ENCODE assay signal across 10 cellular contexts in genomic region chr10:28291881-28292297, GRCh38. TPM values are rescaled to one million over a fixed set of nuclear protein-coding genes. Genes with fewer than 3 reads are reported as not detected.
A peak's percentile ranks its signal among the peaks of the same experiment; 100 is the strongest.
DNase-seq lines count a peak whose midpoint lies in the region; ATAC-seq and TF ChIP-seq lines count a peak whose summit lies in the region.
"Had no signal": no experiment of that assay in that cellular context is flagged by ENCODE, and none has a peak within 500 bp of the region (broad histone marks: within the 10 kb centered on the region; RNA-seq: fewer than 3 reads in every experiment).

No MANE protein-coding gene starts in this region.

- intact Hi-C loops in stomach (cut with DNase I; ENCODE audit: low total_unique reads), result no loop called here
- intact Hi-C loops in OCI-LY7 (cut with micrococcal nuclease; ENCODE audit: unreplicated experiment), result no loop called here

- DNase-seq in HK-2 (ENCODE audit: unreplicated experiment) (peak; percentile 26), activated T-cell treated with anti-CD3 and anti-CD28 coated beads for 4 hours (peak; percentile 25), foreskin keratinocyte (peak; percentile 88 to 95), stomach (no peak), OCI-LY7 (ENCODE audit: low spot score) (no peak), endothelial cell (ENCODE audit: low spot score) (no peak)
- DNase-seq in stimulated activated CD8-positive, alpha-beta memory T cell treated with anti-CD3 and anti-CD28 coated beads, Interleukin-12 subunit alpha, Interleukin-12 subunit beta, amount 100 ng/mL, for 4 hours (ENCODE audit: low read depth), result peak; percentile 15
- DNase-seq: nucleus accumbens, SHP77 treated with DMSO at 0.1 percent for 48 hours had no signal

- H3K9me3 Mint-ChIP-seq in endothelial cell (ENCODE audit: unreplicated experiment), result no peaks in the 10 kb centered on the region
- H3K9me3 Mint-ChIP-seq: dendritic cell treated with granulocyte-macrophage colony-stimulating factor and Interleukin-4, amounts not matched to agents 40 ng/mL and 50 ng/mL, for 4 days had no signal

- TF ChIP-seq EP300 in stomach (IDR thresholded peaks at IDR 0.05), result no peak

- peak; percentile 100 for ATAC-seq in foreskin keratinocyte

- H3K9me3 ChIP-seq in stomach (no peaks in the 10 kb centered on the region), OCI-LY7 (ENCODE audit: low read length) (no peaks in the 10 kb centered on the region)

- H3K27ac Mint-ChIP-seq in endothelial cell (ENCODE audit: unreplicated experiment), result no peak overlapping the region
- H3K27ac Mint-ChIP-seq: dendritic cell treated with granulocyte-macrophage colony-stimulating factor and Interleukin-4, amounts not matched to agents 40 ng/mL and 50 ng/mL, for 4 days had no signal

- H4K20me1 ChIP-seq in OCI-LY7 (ENCODE audit: insufficient read depth, low read length), result no peaks in the 10 kb centered on the region

- H3K36me3 ChIP-seq in stomach, result no peaks in the 10 kb centered on the region
- H3K36me3 ChIP-seq in OCI-LY7 (ENCODE audit: insufficient read depth, low read length), result no peaks in the 10 kb centered on the region; the same call in 1 of the 2 replicates

- WGBS in stomach, 5 donors, result 56 to 74% (median 62%) methylated on average over 5 of the region's 5 CpGs

- H3K79me2 ChIP-seq in OCI-LY7 (ENCODE audit: insufficient read depth, low read depth, low read length), result peaks cover 21% of the 10 kb centered on the region; the same call in 1 of the 2 replicates

- POLR2A ChIA-PET in OCI-LY7 (lab: Charles Lee), result interaction anchor here (0.6 to 1.3 kb wide), 5 partner anchors 8 to 37 kb away, joined by 3 to 4 read pairs (median 3); partner anchors contain the start of gene MPP7

- peaks cover 7% of the 10 kb centered on the region for H3K4me1 Mint-ChIP-seq in endothelial cell (ENCODE audit: unreplicated experiment)

- H3K4me3 Mint-ChIP-seq in endothelial cell (ENCODE audit: unreplicated experiment), result no peak overlapping the region
- H3K4me3 Mint-ChIP-seq: dendritic cell treated with granulocyte-macrophage colony-stimulating factor and Interleukin-4, amounts not matched to agents 40 ng/mL and 50 ng/mL, for 4 days had no signal

- H3K27ac ChIP-seq in foreskin keratinocyte (peak overlapping the region; percentile 65), stomach (peak overlapping the region in 1 of 5 donors; percentile 12), OCI-LY7 (ENCODE audit: low read depth, low read length, poor library complexity, severe bottlenecking) (no peak overlapping the region)

- no peak overlapping the region for H2AFZ ChIP-seq in OCI-LY7 (ENCODE audit: low read length)

- H3K27me3 Mint-ChIP-seq in endothelial cell (ENCODE audit: unreplicated experiment), result no peaks in the 10 kb centered on the region
- H3K27me3 Mint-ChIP-seq: dendritic cell treated with granulocyte-macrophage colony-stimulating factor and Interleukin-4, amounts not matched to agents 40 ng/mL and 50 ng/mL, for 4 days had no signal

- H3K4me3 ChIP-seq in stomach (no peak overlapping the region), OCI-LY7 (ENCODE audit: low read depth, low read length, poor library complexity, severe bottlenecking) (no peak overlapping the region)

- H3K9me2 ChIP-seq in OCI-LY7 (ENCODE audit: insufficient read depth, low read length), result no peaks in the 10 kb centered on the region

- no peak for TF ChIP-seq CTCF in foreskin keratinocyte (conservative IDR thresholded peaks at IDR 0.05)
- TF ChIP-seq CTCF in stomach (IDR thresholded peaks at IDR 0.05), result no peak
- TF ChIP-seq CTCF in OCI-LY7 (conservative IDR thresholded peaks at IDR 0.05; ENCODE audit: low read length), result no peak
- TF ChIP-seq CTCF in endothelial cell (IDR thresholded peaks at IDR 0.05; ENCODE audit: unreplicated experiment), result no peak

- no peak overlapping the region for H3K4me2 ChIP-seq in OCI-LY7 (ENCODE audit: low read length)

- H3K36me3 Mint-ChIP-seq in endothelial cell (ENCODE audit: low read depth, unreplicated experiment), result no peaks in the 10 kb centered on the region

- TF ChIP-seq POLR2A in stomach (IDR thresholded peaks at IDR 0.05), result no peak

- no TSS peak for BruUV-seq in OCI-LY7 (replicated peaks; lab: Mats Ljungman, UMichigan)

- CTCF ChIA-PET in OCI-LY7 (lab: Charles Lee; ENCODE audit: unreplicated experiment), result no interaction called here

- H3K4me1 ChIP-seq in foreskin keratinocyte (peaks cover 14% of the 10 kb centered on the region), stomach (peaks cover 0 to 36% (median 19%) of the 10 kb centered on the region in 4 donors), OCI-LY7 (ENCODE audit: insufficient read depth, low read length, poor library complexity, severe bottlenecking) (peaks cover 30% of the 10 kb centered on the region)

- H3K27me3 ChIP-seq in foreskin keratinocyte (no peaks in the 10 kb centered on the region), stomach (no peaks in the 10 kb centered on the region)

RNA-seq across cellular contexts. Expression of gene MPP7, which starts 11.0 kb away (rescaled TPM):
- total RNA-seq in foreskin keratinocyte (5.1 and 5.3 TPM in 2 replicates), stomach (10 to 100 TPM; 11.2 to 42.0 (median 27.2) TPM), OCI-LY7 (2022) (19.6 and 26.4 TPM in 2 replicates), endothelial cell (ENCODE audit: unreplicated experiment) (1.4 TPM)
- polyA plus RNA-seq in foreskin keratinocyte (1.1 and 1.3 TPM in 2 replicates), stomach (1 to 10 TPM; 6.0 to 9.9 (median 6.7) TPM)
- total RNA-seq in OCI-LY7 (2014; rRNA removed; shearing (Covaris generic)), result 15.0 and 20.4 TPM in 2 replicates

Comparison
In these comparisons a context has a peak if more than half of its experiments do, and no peak if none do; other contexts are left out.
1. DNase-seq: peak in HK-2 (single experiment), activated T-cell treated with anti-CD3 and anti-CD28 coated beads for 4 hours (single experiment), foreskin keratinocyte (2 of 2) and stimulated activated CD8-positive, alpha-beta memory T cell treated with anti-CD3 and anti-CD28 coated beads, Interleukin-12 subunit alpha, Interleukin-12 subunit beta, amount 100 ng/mL, for 4 hours (single experiment); none in stomach (single experiment), OCI-LY7 (single experiment) and endothelial cell (single experiment).